ENCODE assay signal across 25 cellular contexts in the genomic region with DNA sequence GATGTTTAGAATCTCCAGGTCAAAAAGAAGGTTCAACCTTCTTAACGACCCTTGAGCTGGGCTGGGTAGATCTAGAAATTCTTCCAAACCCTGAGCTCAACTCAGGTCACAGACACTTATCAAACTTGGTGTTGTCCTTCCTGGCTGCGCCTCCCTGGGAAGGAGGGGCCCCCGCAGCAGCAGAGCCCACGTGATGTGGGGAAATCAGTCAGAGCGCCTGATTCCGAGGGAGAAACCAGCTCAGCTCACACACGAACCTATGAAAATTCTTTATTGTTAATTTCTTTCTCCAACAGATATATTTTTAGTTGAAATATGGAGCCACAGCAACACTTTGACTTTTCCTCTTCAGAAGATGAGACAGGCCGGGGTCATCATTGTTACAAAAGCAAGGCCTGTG. TPM values are rescaled to one million over a fixed set of nuclear protein-coding genes. Genes with fewer than 3 reads are reported as not detected.
DNase-seq lines count a peak whose midpoint lies in the region; TF ChIP-seq lines count a peak whose summit lies in the region.
"Had no signal": no experiment of that assay in that cellular context is flagged by ENCODE, and none has a peak within 500 bp of the region (broad histone marks: within the 10 kb centered on the region; RNA-seq: fewer than 3 reads in every experiment).

No MANE protein-coding gene starts in this region.

- no peak overlapping the region for H2BK15ac ChIP-seq in H9 (ENCODE audit: low read depth, low read length)

- no peak overlapping the region for H3T11ph ChIP-seq in H9 (ENCODE audit: low read length)

- no CpG with 5 or more reads among the region's 8 CpGs for WGBS in H9 (ENCODE audit: extremely low coverage, insufficient read length, low lambda C conversion rate)
- 28% methylated on average over 8 of the region's 8 CpGs for WGBS in prostate gland

- no peak overlapping the region; a peak in 1 of 5 replicates for H3K4me3 Mint-ChIP-seq in H9
- H3K4me3 Mint-ChIP-seq: activated CD8-positive, alpha-beta T cell treated with anti-CD3 and anti-CD28 coated beads, Interleukin-2, amount 10 ng/mL, durations not matched to agents 7 days and 5 days; CD8-positive, alpha-beta T cell; T-helper 17 cell had no signal

- no peaks in the 10 kb centered on the region for H3K23me2 ChIP-seq in H9 (ENCODE audit: insufficient read length, low read depth, low read length, poor library complexity, severe bottlenecking)

- H3K79me2 ChIP-seq in H9 (ENCODE audit: insufficient read depth, low read length), result no peaks in the 10 kb centered on the region

- H3K36me3 Mint-ChIP-seq in H9 (ENCODE audit: insufficient read depth in 1 of 3, low read depth in 3 of 3), result no peaks in the 10 kb centered on the region
- H3K36me3 Mint-ChIP-seq: CD8-positive, alpha-beta T cell had no signal

- no peaks in the 10 kb centered on the region for H4K20me1 ChIP-seq in H9 (ENCODE audit: control insufficient read depth, insufficient read depth, insufficient read length)

- H3K9me3 ChIP-seq in H9 (ENCODE audit: control insufficient read depth, low read depth, low read length) (no peaks in the 10 kb centered on the region), prostate gland (no peaks in the 10 kb centered on the region)
- H3K9me3 ChIP-seq: left lung, Peyer's patch, suprapubic skin had no signal

- H3K4me1 Mint-ChIP-seq in H9, result peaks cover 34 to 57% of the 10 kb centered on the region in 2 experiments

- no peak overlapping the region for H4K5ac ChIP-seq in H9 (ENCODE audit: insufficient read length, low read depth, low read length)

- no peak overlapping the region for H3K4me3 ChIP-seq in prostate gland
- H3K4me3 ChIP-seq: cardiac muscle cell, left lung, Peyer's patch, suprapubic skin had no signal

- H3K27ac Mint-ChIP-seq in H9, result peak overlapping the region; percentile 31 to 94 (median 62); a peak in 4 of 7 replicates
- H3K27ac Mint-ChIP-seq: activated CD8-positive, alpha-beta T cell treated with anti-CD3 and anti-CD28 coated beads, Interleukin-2, amount 10 ng/mL, durations not matched to agents 7 days and 5 days; CD8-positive, alpha-beta T cell; T-helper 17 cell had no signal

- no peak overlapping the region for H3K9ac ChIP-seq in H9 (ENCODE audit: extremely low read depth, insufficient read length, low read length)
- H3K9ac ChIP-seq: KMS-11 had no signal

- in situ Hi-C loops in KBM-7 (cut with MboI; ENCODE audit: low pct_unique_long_range_greater_than_20kb, low sequenced_read_pairs), result no loop called here

- no peak overlapping the region for H4K8ac ChIP-seq in H9 (replicated peaks; ENCODE audit: insufficient read length, low read depth, low read length)

- no peak for TF ChIP-seq CTCF in H9 (conservative IDR thresholded peaks at IDR 0.05)
- no peak for TF ChIP-seq CTCF in RWPE1 (conservative IDR thresholded peaks at IDR 0.05; ENCODE audit: low read depth)
- no peak for TF ChIP-seq CTCF in prostate gland (IDR thresholded peaks at IDR 0.05)

- no peak overlapping the region for H2BK12ac ChIP-seq in H9 (ENCODE audit: insufficient read length, low read depth, low read length)

- no peak overlapping the region for H3K4ac ChIP-seq in H9 (ENCODE audit: low read depth, low read length)

- no peaks in the 10 kb centered on the region for H3K27me3 Mint-ChIP-seq in H9 (ENCODE audit: low read depth)
- H3K27me3 Mint-ChIP-seq: T-helper 17 cell had no signal

- no peak overlapping the region for H2BK20ac ChIP-seq in H9 (ENCODE audit: low read depth, low read length, poor library complexity, severe bottlenecking)

- DNase-seq in H9 (no peak), RWPE1 (ENCODE audit: low spot score) (no peak), prostate gland (ENCODE audit: low spot score) (peak; percentile 48), KBM-7 (no peak), DMS53 (lab: John Stamatoyannopoulos, UW) (no peak), GM03348 (ENCODE audit: low spot score) (no peak)
- DNase-seq: activated CD8-positive, alpha-beta T cell treated with anti-CD3 and anti-CD28 coated beads, Interleukin-2, amount 10 ng/mL, durations not matched to agents 7 days and 5 days; activated T-cell treated with anti-CD3 and anti-CD28 coated beads, Interleukin-2, amount 50 U/mL, for 1 hour; CD8-positive, alpha-beta T cell; dermis blood vessel endothelial cell; DMS153; GDM1; left lung; midbrain; MV-4-11; NCI-H1694 treated with DMSO at 0.1 percent for 48 hours; NCI-H2227 treated with DMSO at 0.1 percent for 48 hours; NCI-H82; Peyer's patch; stimulated activated CD4-positive, alpha-beta T cell treated with anti-CD3 and anti-CD28 coated beads, Interleukin-1b, Interleukin-23, amount 100 ng/mL, for 48 hours; T-helper 17 cell had no signal

- no peaks in the 10 kb centered on the region for H3K36me3 ChIP-seq in prostate gland
- H3K36me3 ChIP-seq: cardiac muscle cell had no signal

- H4K91ac ChIP-seq in H9 (ENCODE audit: insufficient read length, low read depth, low read length), result no peak overlapping the region

- POLR2A ChIA-PET in RWPE1 (lab: Yijun Ruan, JAX; ENCODE audit: low non-redundant PET), result no interaction called here

- H3K4me2 ChIP-seq in H9 (ENCODE audit: insufficient read depth, insufficient read length, low read length), result no peak overlapping the region
- H3K4me2 ChIP-seq: KMS-11 had no signal

- no peak overlapping the region for H2AK5ac ChIP-seq in H9 (ENCODE audit: insufficient read length, low read length)

- H3K56ac ChIP-seq in H9 (ENCODE audit: insufficient read length, low read depth, low read length), result no peak overlapping the region

- H3K27me3 ChIP-seq in H9 (ENCODE audit: insufficient read depth, low read length) (no peaks in the 10 kb centered on the region), prostate gland (replicated peaks; ENCODE audit: insufficient read depth) (no peaks in the 10 kb centered on the region)
- H3K27me3 ChIP-seq: cardiac muscle cell, left lung, Peyer's patch, suprapubic skin had no signal

- CTCF ChIA-PET in RWPE1 (lab: Yijun Ruan, JAX), result interaction anchor here (0.6 kb wide), 2 partner anchors 13 to 63 kb away, joined by 4 read pairs; no protein-coding TSS in a partner anchor

- no peak overlapping the region for H3K27ac ChIP-seq in H9 (ENCODE audit: insufficient read length, low read depth, low read length)
- peak overlapping the region; percentile 42 for H3K27ac ChIP-seq in RWPE1
- H3K27ac ChIP-seq in cingulate gyrus (ENCODE audit: low read depth, low read length), result peak overlapping the region; percentile 90
- peak overlapping the region in 1 of 2 donors; percentile 59 for H3K27ac ChIP-seq in prostate gland
- H3K27ac ChIP-seq: cardiac muscle cell, KMS-11, left lung, Peyer's patch, suprapubic skin had no signal

- no peaks in the 10 kb centered on the region for H3K79me1 ChIP-seq in H9 (ENCODE audit: insufficient read depth, low read depth, low read length, poor library complexity, severe bottlenecking)

- no peak overlapping the region for H3K14ac ChIP-seq in H9 (ENCODE audit: insufficient read depth, low read length)

- intact Hi-C loops in prostate gland (cut with DNase I), result no loop called here

- no peak overlapping the region for H3K18ac ChIP-seq in H9 (ENCODE audit: insufficient read length, low read depth, low read length)

- H3K4me1 ChIP-seq in H9 (ENCODE audit: insufficient read depth, low read length) (no peaks in the 10 kb centered on the region), prostate gland (replicated peaks) (peaks cover 13% of the 10 kb centered on the region)

- H2AFZ ChIP-seq in H9 (ENCODE audit: low read length), result no peak overlapping the region

- no peak overlapping the region for H2BK5ac ChIP-seq in H9 (ENCODE audit: insufficient read length, low read length)

- no peak overlapping the region for H3K23ac ChIP-seq in H9 (ENCODE audit: insufficient read length, low read depth, low read length)

- H2BK120ac ChIP-seq in H9 (ENCODE audit: low read depth, low read length, poor library complexity, severe bottlenecking), result no peak overlapping the region

- no peak for TF ChIP-seq POLR2A in prostate gland (IDR thresholded peaks at IDR 0.05)

- no peaks in the 10 kb centered on the region for H3K9me3 Mint-ChIP-seq in H9
- H3K9me3 Mint-ChIP-seq: CD8-positive, alpha-beta T cell had no signal

RNA-seq across cellular contexts. Expression of a gene that starts 24.3 kb away (rescaled TPM):
- 100 and 101 TPM in 2 replicates for total RNA-seq in H9 (2021)
- 100 to 1,000 TPM; 133 to 230 TPM for total RNA-seq in prostate gland
